In the genomic region with DNA sequence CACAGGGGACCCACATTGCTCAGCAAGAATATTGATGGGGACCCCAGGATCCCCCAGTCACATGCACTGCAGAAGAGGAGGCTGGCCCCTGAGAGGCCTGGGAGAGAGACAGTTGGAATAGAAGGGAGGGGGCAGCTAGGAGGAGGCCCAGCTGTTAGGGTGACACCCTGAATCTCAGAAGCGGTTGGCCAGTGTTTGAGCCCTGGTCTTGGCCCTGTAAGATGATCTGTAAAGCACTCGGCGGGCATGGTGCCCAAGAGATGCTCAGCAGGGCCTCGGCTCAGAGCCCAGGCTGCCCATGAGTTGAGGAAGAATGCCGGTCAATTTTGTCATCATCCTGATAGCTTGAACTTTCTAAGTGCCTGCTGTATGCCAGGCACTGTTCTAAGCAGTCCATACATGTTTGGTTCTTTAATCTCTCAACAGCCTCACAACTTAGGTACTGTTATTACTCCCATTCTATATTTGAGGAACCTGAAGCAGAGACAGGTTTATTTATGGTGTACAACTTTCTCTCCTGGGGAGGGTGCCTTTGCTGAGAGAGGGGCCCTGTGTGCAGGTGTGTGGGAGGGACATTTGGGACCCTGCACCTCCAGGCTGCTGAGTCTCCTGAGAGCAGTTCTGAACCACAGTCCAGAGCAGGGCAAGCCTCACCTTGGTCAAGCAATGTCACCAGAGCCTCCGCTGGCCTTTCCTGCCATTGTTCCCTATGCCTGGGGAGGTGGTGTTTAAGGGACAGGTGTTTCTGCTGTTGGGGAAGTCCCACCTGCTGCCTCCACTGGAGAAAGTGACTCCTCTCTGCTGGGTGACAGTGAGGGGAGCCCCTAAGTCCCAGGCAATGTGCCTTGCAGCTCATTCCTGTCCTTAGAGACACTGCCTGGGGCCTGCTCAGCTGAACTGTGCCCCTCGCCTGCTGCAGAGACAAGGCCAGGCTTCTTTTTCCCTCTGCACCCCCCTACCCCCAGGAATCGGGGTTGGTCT, we compare ENCODE assay signal across 9 cellular contexts. TPM values are rescaled to one million over a fixed set of nuclear protein-coding genes. Genes with fewer than 3 reads are reported as not detected.
DNase-seq lines count a peak whose midpoint lies in the region; ATAC-seq and TF ChIP-seq lines count a peak whose summit lies in the region.
"Had no signal": no experiment of that assay in that cellular context is flagged by ENCODE, and none has a peak within 500 bp of the region (broad histone marks: within the 10 kb centered on the region; RNA-seq: fewer than 3 reads in every experiment).

No MANE protein-coding gene starts in this region.

- no peak overlapping the region for H3K4me2 ChIP-seq in SK-N-SH
- no peak overlapping the region for H3K4me2 ChIP-seq in PC-3 (ENCODE audit: low read length)

- no peak for ATAC-seq in PC-3
- ATAC-seq in GM19395 (IDR thresholded peaks at IDR 0.05; ENCODE audit: unreplicated experiment): no peak

- H3K79me2 ChIP-seq in SK-N-SH (ENCODE audit: insufficient read depth) (peaks cover 25% of the 10 kb centered on the region), PC-3 (ENCODE audit: low read length) (peaks cover 63% of the 10 kb centered on the region)

- CTCF ChIA-PET in SK-N-SH (lab: Yijun Ruan, JAX) (interaction anchor here (1.0 to 1.4 kb wide), 3 partner anchors 12 to 167 kb away, joined by 4 to 5 read pairs (median 4); no protein-coding TSS in a partner anchor), PC-3 (lab: Charles Lee) (no interaction called here)

- H3K9me2 ChIP-seq in SK-N-SH (no peaks in the 10 kb centered on the region), PC-3 (replicated peaks; ENCODE audit: low read length) (no peaks in the 10 kb centered on the region)

- H3F3A ChIP-seq in SK-N-SH (replicated peaks; ENCODE audit: insufficient read depth) (peaks cover 13% of the 10 kb centered on the region), PC-3 (ENCODE audit: low read length, unreplicated experiment) (no peaks in the 10 kb centered on the region)

- no TSS peak for BruUV-seq in PC-3 (replicated peaks; lab: Mats Ljungman, UMichigan)

- POLR2A ChIA-PET in SK-N-SH (lab: Yijun Ruan, JAX) (no interaction called here), PC-3 (lab: Charles Lee; ENCODE audit: unreplicated experiment) (no interaction called here)

- TF ChIP-seq CTCF in SK-N-SH (IDR thresholded peaks at IDR 0.05) (no peak), PC-3 (conservative IDR thresholded peaks at IDR 0.05; ENCODE audit: low read depth, low read length) (no peak)

- WGBS in SK-N-SH (ENCODE audit: low lambda C conversion rate): 52% methylated on average over 6 of the region's 8 CpGs

- TF ChIP-seq RAD21 in SK-N-SH (IDR thresholded peaks at IDR 0.05; ENCODE audit: low read length): no peak

- H3K27me3 ChIP-seq in SK-N-SH (ENCODE audit: insufficient read depth) (no peaks in the 10 kb centered on the region), PC-3 (ENCODE audit: low read length) (no peaks in the 10 kb centered on the region)

- DNase-seq in DMS 273 (lab: John Stamatoyannopoulos, UW; ENCODE audit: unreplicated experiment): peak; percentile 70
- DNase-seq in DMS 273 treated with DMSO at 0.1 percent for 48 hours (lab: John Stamatoyannopoulos, UW): no peak
- no peak for DNase-seq in SK-N-SH
- peak; percentile 57 for DNase-seq in cerebellar cortex (ENCODE audit: low spot score)
- DNase-seq in stimulated activated CD4-positive, alpha-beta T cell treated with anti-CD3 and anti-CD28 coated beads, TNF-alpha, amount 100 ng/mL, for 24 hours (ENCODE audit: low read depth in 3 of 3): peak; percentile 21 to 42 (median 29)
- no peak for DNase-seq in HCEC 1CT
- DNase-seq in PC-3: no peak

- H3K27ac ChIP-seq in SK-N-SH (ENCODE audit: low read depth in 2 of 2, low read length in 1 of 2) (peak overlapping the region in 1 of 2 experiments; percentile 17; a peak in 1 of 4 replicates), PC-3 (ENCODE audit: low read length) (no peak overlapping the region)
- H3K27ac ChIP-seq: 22Rv1 had no signal

- H3K4me1 ChIP-seq in SK-N-SH (ENCODE audit: control insufficient read depth in 1 of 2, insufficient read depth in 2 of 2, low read depth in 1 of 2, low read length in 1 of 2) (peaks cover 35 to 53% of the 10 kb centered on the region in 2 experiments; a peak in 3 of 4 replicates), PC-3 (ENCODE audit: insufficient read depth, low read length) (peaks cover 61% of the 10 kb centered on the region)

- H3K4me3 ChIP-seq in SK-N-SH (ENCODE audit: low read depth in 2 of 2, low read length in 1 of 2) (no peak overlapping the region), PC-3 (ENCODE audit: low read length) (no peak overlapping the region)

- H3K9me3 ChIP-seq in SK-N-SH (no peaks in the 10 kb centered on the region), PC-3 (ENCODE audit: low read length) (no peaks in the 10 kb centered on the region)

- TF ChIP-seq EP300 in SK-N-SH (IDR thresholded peaks at IDR 0.05; ENCODE audit: borderline replicate concordance in 1 of 2, low read depth in 1 of 2, low read length in 1 of 2): peak in 1 of 2 experiments; percentile 32; a peak in 1 of 4 replicates

- H4K20me1 ChIP-seq in SK-N-SH (ENCODE audit: insufficient read depth): peaks cover 3% of the 10 kb centered on the region; the same call in 1 of the 2 replicates
- H4K20me1 ChIP-seq in PC-3 (ENCODE audit: low read length): no peaks in the 10 kb centered on the region

- H3K36me3 ChIP-seq in SK-N-SH (replicated peaks in 1 of 2; ENCODE audit: control insufficient read depth in 1 of 2, insufficient read depth in 2 of 2, low read length in 1 of 2) (peaks cover 0 to 12% of the 10 kb centered on the region in 2 experiments), PC-3 (ENCODE audit: low read depth, low read length) (no peaks in the 10 kb centered on the region)

- H2AFZ ChIP-seq in SK-N-SH (ENCODE audit: low read depth) (no peak overlapping the region), PC-3 (ENCODE audit: low read length) (no peak overlapping the region)

- intact Hi-C loops in PC-3 (cut with micrococcal nuclease): no loop called here

- H3K9ac ChIP-seq in SK-N-SH (no peak overlapping the region), PC-3 (ENCODE audit: low read length) (no peak overlapping the region)

TF ChIP-seq in SK-N-SH, 30 proteins besides CTCF, POLR2A, EP300 and RAD21 (continues in another document):
- TF ChIP-seq TEAD4 (IDR thresholded peaks at IDR 0.05; ENCODE audit: borderline replicate concordance, insufficient read depth): no peak
- no peak for TF ChIP-seq IRF3 (IDR thresholded peaks at IDR 0.05; ENCODE audit: low read depth, low read length)
- TF ChIP-seq USF2 (IDR thresholded peaks at IDR 0.05; ENCODE audit: borderline replicate concordance, low read depth, low read length): no peak
- TF ChIP-seq TAF1 (IDR thresholded peaks at IDR 0.05; ENCODE audit: borderline replicate concordance, low read depth, low read length): no peak
- TF ChIP-seq TCF12 (IDR thresholded peaks at IDR 0.05): peak; percentile 56; the same call in 1 of the 2 replicates
- no peak; the same call in 1 of the 2 replicates for TF ChIP-seq MAX (IDR thresholded peaks at IDR 0.05; ENCODE audit: low read depth)
- no peak for TF ChIP-seq NRF1 (IDR thresholded peaks at IDR 0.05; ENCODE audit: low read depth, low read length)
- 0 out of 2 replicates have a peak, but pooled peaks have one; percentile 21 for TF ChIP-seq RXRA (IDR thresholded peaks at IDR 0.05; ENCODE audit: borderline replicate concordance, low read depth)
- TF ChIP-seq, protein P1, sequence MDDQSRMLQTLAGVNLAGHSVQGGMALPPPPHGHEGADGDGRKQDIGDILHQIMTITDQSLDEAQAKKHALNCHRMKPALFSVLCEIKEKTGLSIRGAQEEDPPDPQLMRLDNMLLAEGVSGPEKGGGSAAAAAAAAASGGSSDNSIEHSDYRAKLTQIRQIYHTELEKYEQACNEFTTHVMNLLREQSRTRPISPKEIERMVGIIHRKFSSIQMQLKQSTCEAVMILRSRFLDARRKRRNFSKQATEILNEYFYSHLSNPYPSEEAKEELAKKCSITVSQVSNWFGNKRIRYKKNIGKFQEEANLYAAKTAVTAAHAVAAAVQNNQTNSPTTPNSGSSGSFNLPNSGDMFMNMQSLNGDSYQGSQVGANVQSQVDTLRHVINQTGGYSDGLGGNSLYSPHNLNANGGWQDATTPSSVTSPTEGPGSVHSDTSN (IDR thresholded peaks at IDR 0.05): peak; percentile 56
- TF ChIP-seq NFIC (IDR thresholded peaks at IDR 0.05; ENCODE audit: borderline replicate concordance): peak; percentile 79
- TF ChIP-seq MXI1 (IDR thresholded peaks at IDR 0.05; ENCODE audit: low read depth, low read length): no peak
- no peak for TF ChIP-seq JUND (IDR thresholded peaks at IDR 0.05)
- TF ChIP-seq FOXM1 (IDR thresholded peaks at IDR 0.05; ENCODE audit: low read depth): no peak

RNA-seq across cellular contexts. Expression of gene SLC6A6, which starts 26.0 kb away (rescaled TPM):
- 19.1 and 22.0 TPM in 2 replicates for polyA plus RNA-seq in SK-N-SH (2012; rRNA removed)
- 13.1 and 16.4 TPM in 2 replicates for polyA plus RNA-seq in SK-N-SH (2012; cell fraction: cytosol; rRNA removed)
- 30.9 and 43.9 TPM in 2 replicates for polyA plus RNA-seq in SK-N-SH (2012; cell fraction: nucleus; rRNA removed)
- total RNA-seq in PC-3 (2014; rRNA removed): 28.1 and 31.9 TPM in 2 replicates

Comparison
In these comparisons a context has a peak if more than half of its experiments do, and no peak if none do; other contexts are left out.
1. DNase-seq: peak in DMS 273 (single experiment), cerebellar cortex (single experiment) and stimulated activated CD4-positive, alpha-beta T cell treated with anti-CD3 and anti-CD28 coated beads, TNF-alpha, amount 100 ng/mL, for 24 hours (3 of 3); none in DMS 273 treated with DMSO at 0.1 percent for 48 hours (single experiment), SK-N-SH (single experiment), HCEC 1CT (single experiment) and PC-3 (single experiment).